16 cellular contexts compared by ENCODE assay signal in genomic region chr3:138317687-138318086, GRCh38. TPM values are rescaled to one million over a fixed set of nuclear protein-coding genes. Genes with fewer than 3 reads are reported as not detected.
A peak's percentile ranks its signal among the peaks of the same experiment; 100 is the strongest.
DNase-seq lines count a peak whose midpoint lies in the region; ATAC-seq and TF ChIP-seq lines count a peak whose summit lies in the region.
"Had no signal": no experiment of that assay in that cellular context is flagged by ENCODE, and none has a peak within 500 bp of the region (broad histone marks: within the 10 kb centered on the region; RNA-seq: fewer than 3 reads in every experiment).

No MANE protein-coding gene starts in this region.

- no peak overlapping the region for H3K27ac Mint-ChIP-seq in stimulated activated naive CD8-positive, alpha-beta T cell treated with anti-CD3 and anti-CD28 coated beads, Interleukin-15, amount 100 ng/mL, for 72 hours
- no peak overlapping the region for H3K27ac Mint-ChIP-seq in WTC11
- no peak overlapping the region for H3K27ac Mint-ChIP-seq in activated CD4-positive, alpha-beta T cell treated with anti-CD3 and anti-CD28 coated beads, Interleukin-2, amount 10 ng/mL, durations not matched to agents 7 days and 5 days
- H3K27ac Mint-ChIP-seq: CD4-positive, CD25-positive, alpha-beta regulatory T cell; GM23338 had no signal

- H3K4me1 ChIP-seq in gastrocnemius medialis (peaks cover 0 to 14% of the 10 kb centered on the region in 2 donors), stomach (no peaks in the 10 kb centered on the region)

- H3K36me3 Mint-ChIP-seq in WTC11: no peaks in the 10 kb centered on the region
- no peaks in the 10 kb centered on the region for H3K36me3 Mint-ChIP-seq in activated CD4-positive, alpha-beta T cell treated with anti-CD3 and anti-CD28 coated beads, Interleukin-2, amount 10 ng/mL, durations not matched to agents 7 days and 5 days (ENCODE audit: low read depth)
- H3K36me3 Mint-ChIP-seq: CD4-positive, CD25-positive, alpha-beta regulatory T cell had no signal

- TF ChIP-seq POLR2A in gastrocnemius medialis (IDR thresholded peaks at IDR 0.05) (no peak), stomach (IDR thresholded peaks at IDR 0.05) (no peak)

- H3K9me3 ChIP-seq in gastrocnemius medialis: no peaks in the 10 kb centered on the region
- no peaks in the 10 kb centered on the region for H3K9me3 ChIP-seq in stomach
- H3K9me3 ChIP-seq: BLaER1 treated with 17β-estradiol and CSF1 and Interleukin-3, amounts not matched to agents 10 nM and 100 nM had no signal

- in situ Hi-C loops in gastrocnemius medialis (cut with MboI; ENCODE audit: low sequenced_read_pairs in 4 of 4): no loop called here

- TF ChIP-seq CTCF in WTC11 (IDR thresholded peaks at IDR 0.05): no peak
- peak in 1 of 5 experiments; percentile 28 for TF ChIP-seq CTCF in gastrocnemius medialis (IDR thresholded peaks at IDR 0.05 in 4 of 5, conservative IDR thresholded peaks at IDR 0.05 in 1 of 5)
- no peak for TF ChIP-seq CTCF in stomach (IDR thresholded peaks at IDR 0.05)

- DNase-seq in stimulated activated naive CD8-positive, alpha-beta T cell treated with anti-CD3 and anti-CD28 coated beads, Interleukin-15, Interleukin-2, amounts not matched to agents 100 U/mL and 50 U/mL, for 24 hours: no peak
- DNase-seq in stimulated activated naive CD8-positive, alpha-beta T cell treated with anti-CD3 and anti-CD28 coated beads, Interleukin-15, amount 100 ng/mL, for 72 hours: no peak
- DNase-seq in WTC11 (ENCODE audit: low spot score): no peak
- DNase-seq in gastrocnemius medialis: peak; percentile 51 to 87
- no peak for DNase-seq in activated CD4-positive, alpha-beta T cell treated with anti-CD3 and anti-CD28 coated beads, Interleukin-2, amount 10 ng/mL, durations not matched to agents 7 days and 5 days
- no peak for DNase-seq in stomach
- DNase-seq: ACHN; CD4-positive, CD25-positive, alpha-beta regulatory T cell; DMS53; H7 had no signal

- intact Hi-C loops in gastrocnemius medialis (cut with DNase I; ENCODE audit: low total_unique reads) (no loop called here), stomach (cut with DNase I; ENCODE audit: low total_unique reads) (no loop called here)

- CTCF ChIA-PET in WTC11 (lab: Charles Lee): no interaction called here
- CTCF ChIA-PET in activated CD4-positive, alpha-beta T cell treated with anti-CD3 and anti-CD28 coated beads, Interleukin-2, amount 10 ng/mL, durations not matched to agents 7 days and 5 days (lab: Charles Lee): interaction anchor here (0.6 to 1.4 kb wide), 2 partner anchors 9 to 532 kb away, joined by 4 to 6 read pairs; no protein-coding TSS in a partner anchor

- ATAC-seq in stimulated activated naive CD8-positive, alpha-beta T cell treated with anti-CD3 and anti-CD28 coated beads, Interleukin-15, Interleukin-2, amounts not matched to agents 100 U/mL and 50 U/mL, for 24 hours: peak; percentile 32
- ATAC-seq in stimulated activated naive CD8-positive, alpha-beta T cell treated with anti-CD3 and anti-CD28 coated beads, Interleukin-15, amount 100 ng/mL, for 72 hours: no peak
- 0 out of 2 replicates have a peak, but pooled peaks have one; percentile 34 for ATAC-seq in WTC11
- ATAC-seq in gastrocnemius medialis: peak; percentile 93 to 95
- ATAC-seq in GM21360 (IDR thresholded peaks at IDR 0.05; ENCODE audit: unreplicated experiment): no peak
- ATAC-seq: GM12878, GM23338 had no signal

- whole genome bisulfite sequencing in stomach, 5 donors: 70 to 95% (median 92%) methylated on average over 1 of the region's 1 CpG

- H3K27ac ChIP-seq in gastrocnemius medialis (peak overlapping the region; percentile 37 to 70 (median 60)), stomach (no peak overlapping the region)
- H3K27ac ChIP-seq: BLaER1 treated with 17β-estradiol and CSF1 and Interleukin-3, amounts not matched to agents 10 nM and 100 nM had no signal

- H3K4me3 Mint-ChIP-seq in stimulated activated naive CD8-positive, alpha-beta T cell treated with anti-CD3 and anti-CD28 coated beads, Interleukin-15, amount 100 ng/mL, for 72 hours: no peak overlapping the region
- H3K4me3 Mint-ChIP-seq in WTC11: no peak overlapping the region
- H3K4me3 Mint-ChIP-seq in activated CD4-positive, alpha-beta T cell treated with anti-CD3 and anti-CD28 coated beads, Interleukin-2, amount 10 ng/mL, durations not matched to agents 7 days and 5 days: no peak overlapping the region
- H3K4me3 Mint-ChIP-seq: CD4-positive, CD25-positive, alpha-beta regulatory T cell; GM23338 had no signal

- no peaks in the 10 kb centered on the region for H3K36me3 ChIP-seq in gastrocnemius medialis
- no peaks in the 10 kb centered on the region for H3K36me3 ChIP-seq in stomach
- H3K36me3 ChIP-seq: BLaER1 treated with 17β-estradiol and CSF1 and Interleukin-3, amounts not matched to agents 10 nM and 100 nM had no signal

- H3K27me3 ChIP-seq in gastrocnemius medialis: no peaks in the 10 kb centered on the region
- no peaks in the 10 kb centered on the region for H3K27me3 ChIP-seq in stomach
- H3K27me3 ChIP-seq: BLaER1 treated with 17β-estradiol and CSF1 and Interleukin-3, amounts not matched to agents 10 nM and 100 nM had no signal

- peaks cover 1% of the 10 kb centered on the region for H3K27me3 Mint-ChIP-seq in stimulated activated naive CD8-positive, alpha-beta T cell treated with anti-CD3 and anti-CD28 coated beads, Interleukin-15, amount 100 ng/mL, for 72 hours
- peaks cover 5% of the 10 kb centered on the region; the same call in 1 of the 2 replicates for H3K27me3 Mint-ChIP-seq in WTC11 (ENCODE audit: low read depth)
- H3K27me3 Mint-ChIP-seq in activated CD4-positive, alpha-beta T cell treated with anti-CD3 and anti-CD28 coated beads, Interleukin-2, amount 10 ng/mL, durations not matched to agents 7 days and 5 days: no peaks in the 10 kb centered on the region

- POLR2A ChIA-PET in WTC11 (lab: Charles Lee): no interaction called here
- POLR2A ChIA-PET in activated CD4-positive, alpha-beta T cell treated with anti-CD3 and anti-CD28 coated beads, Interleukin-2, amount 10 ng/mL, durations not matched to agents 7 days and 5 days (lab: Charles Lee): no interaction called here

- H3K4me3 ChIP-seq in gastrocnemius medialis: no peak overlapping the region
- no peak overlapping the region for H3K4me3 ChIP-seq in stomach
- H3K4me3 ChIP-seq: BLaER1 treated with 17β-estradiol and CSF1 and Interleukin-3, amounts not matched to agents 10 nM and 100 nM; GM12878; GM23338 had no signal

- TF ChIP-seq EP300 in stomach (IDR thresholded peaks at IDR 0.05): no peak

- H3K9me3 Mint-ChIP-seq in stimulated activated naive CD8-positive, alpha-beta T cell treated with anti-CD3 and anti-CD28 coated beads, Interleukin-15, amount 100 ng/mL, for 72 hours: peaks cover under 1 to 2% of the 10 kb centered on the region in 2 donors
- no peaks in the 10 kb centered on the region; the same call in 1 of the 2 replicates for H3K9me3 Mint-ChIP-seq in WTC11
- no peaks in the 10 kb centered on the region for H3K9me3 Mint-ChIP-seq in activated CD4-positive, alpha-beta T cell treated with anti-CD3 and anti-CD28 coated beads, Interleukin-2, amount 10 ng/mL, durations not matched to agents 7 days and 5 days
- H3K9me3 Mint-ChIP-seq: CD4-positive, CD25-positive, alpha-beta regulatory T cell; GM23338 had no signal

- H3K4me1 Mint-ChIP-seq in stimulated activated naive CD8-positive, alpha-beta T cell treated with anti-CD3 and anti-CD28 coated beads, Interleukin-15, amount 100 ng/mL, for 72 hours: peaks cover 7% of the 10 kb centered on the region
- peaks cover 13% of the 10 kb centered on the region for H3K4me1 Mint-ChIP-seq in WTC11
- peaks cover 7% of the 10 kb centered on the region for H3K4me1 Mint-ChIP-seq in activated CD4-positive, alpha-beta T cell treated with anti-CD3 and anti-CD28 coated beads, Interleukin-2, amount 10 ng/mL, durations not matched to agents 7 days and 5 days

TF ChIP-seq in WTC11, 78 proteins besides CTCF, POLR2A, EP300 and RAD21 (continues in another document):
- TF ChIP-seq ZNF232 (CRISPR knock-in tag; IDR thresholded peaks at IDR 0.05) (no peak), TCF7 (CRISPR knock-in tag; IDR thresholded peaks at IDR 0.05; ENCODE audit: low read depth) (no peak), NR1H2 (CRISPR knock-in tag; IDR thresholded peaks at IDR 0.05) (no peak), ESRRA (CRISPR knock-in tag; IDR thresholded peaks at IDR 0.05; ENCODE audit: borderline replicate concordance) (no peak), ZNF281 (CRISPR knock-in tag; IDR thresholded peaks at IDR 0.05) (no peak)

RNA-seq across cellular contexts. Expression of gene NME9, which starts 12.0 kb away (rescaled TPM):
- not detected in 3 replicates for total RNA-seq in WTC11 (2021)
- 1 to 10 TPM in 2 of 4 donors, under 1 TPM in 1, not detected in 1; 0.38 to 7.3 (median 2.0) TPM for total RNA-seq in gastrocnemius medialis
- not detected for total RNA-seq in activated CD4-positive, alpha-beta T cell treated with anti-CD3 and anti-CD28 coated beads, Interleukin-2, amount 10 ng/mL, durations not matched to agents 7 days and 5 days
- under 1 TPM in 1 of 5 donors, not detected in 4; 0.55 TPM for total RNA-seq in stomach
- polyA plus RNA-seq in stomach: under 1 TPM in 1 of 3 donors, not detected in 2; 0.13 TPM
- total RNA-seq: A172; CD4-positive, CD25-positive, alpha-beta regulatory T cell; GM12878; HT-29 had no signal

RNA-seq across cellular contexts. Expression of gene MRAS, which starts 30.7 kb away (rescaled TPM):
- total RNA-seq in WTC11 (2021) (11.1 to 14.8 TPM (median 11.7 TPM) in 3 replicates), gastrocnemius medialis (100 to 1,000 TPM in 1 of 4 donors, 10 to 100 TPM in 3; 45.8 to 149 (median 57.7) TPM), stomach (10 to 100 TPM in 4 of 5 donors, 1 to 10 TPM in 1; 5.5 to 28.0 (median 11.0) TPM)
- not detected for total RNA-seq in activated CD4-positive, alpha-beta T cell treated with anti-CD3 and anti-CD28 coated beads, Interleukin-2, amount 10 ng/mL, durations not matched to agents 7 days and 5 days
- 10 to 100 TPM in 1 of 3 donors, 1 to 10 TPM in 2; 4.4 to 10.3 (median 7.6) TPM for polyA plus RNA-seq in stomach
- total RNA-seq: CD4-positive, CD25-positive, alpha-beta regulatory T cell had no signal
- polyA plus RNA-seq: CD4-positive, CD25-positive, alpha-beta regulatory T cell had no signal

Comparison
In these comparisons a context has a peak if more than half of its experiments do, and no peak if none do; other contexts are left out.
1. ATAC-seq: peak in stimulated activated naive CD8-positive, alpha-beta T cell treated with anti-CD3 and anti-CD28 coated beads, Interleukin-15, Interleukin-2, amounts not matched to agents 100 U/mL and 50 U/mL, for 24 hours (single experiment), WTC11 (single experiment) and gastrocnemius medialis (2 of 2); none in stimulated activated naive CD8-positive, alpha-beta T cell treated with anti-CD3 and anti-CD28 coated beads, Interleukin-15, amount 100 ng/mL, for 72 hours (single experiment) and GM21360 (single experiment).
2. DNase-seq: peak in gastrocnemius medialis (2 of 2); none in stimulated activated naive CD8-positive, alpha-beta T cell treated with anti-CD3 and anti-CD28 coated beads, Interleukin-15, Interleukin-2, amounts not matched to agents 100 U/mL and 50 U/mL, for 24 hours (single experiment), stimulated activated naive CD8-positive, alpha-beta T cell treated with anti-CD3 and anti-CD28 coated beads, Interleukin-15, amount 100 ng/mL, for 72 hours (0 of 2), WTC11 (single experiment), activated CD4-positive, alpha-beta T cell treated with anti-CD3 and anti-CD28 coated beads, Interleukin-2, amount 10 ng/mL, durations not matched to agents 7 days and 5 days (single experiment) and stomach (single experiment).
3. H3K27ac ChIP-seq: peak in gastrocnemius medialis (4 of 4); none in stomach (0 of 5).
4. RNA of gene MRAS, which starts 30.7 kb away (total RNA-seq): 45.8 to 149 TPM in gastrocnemius medialis, 11.1 to 14.8 TPM in WTC11 and 5.5 to 28.0 TPM in stomach; not detected in activated CD4-positive, alpha-beta T cell treated with anti-CD3 and anti-CD28 coated beads, Interleukin-2, amount 10 ng/mL, durations not matched to agents 7 days and 5 days; every median in the first group is over 4 times any median in the second.